ENCODE assay signal across 1 cellular context in the genomic region with DNA sequence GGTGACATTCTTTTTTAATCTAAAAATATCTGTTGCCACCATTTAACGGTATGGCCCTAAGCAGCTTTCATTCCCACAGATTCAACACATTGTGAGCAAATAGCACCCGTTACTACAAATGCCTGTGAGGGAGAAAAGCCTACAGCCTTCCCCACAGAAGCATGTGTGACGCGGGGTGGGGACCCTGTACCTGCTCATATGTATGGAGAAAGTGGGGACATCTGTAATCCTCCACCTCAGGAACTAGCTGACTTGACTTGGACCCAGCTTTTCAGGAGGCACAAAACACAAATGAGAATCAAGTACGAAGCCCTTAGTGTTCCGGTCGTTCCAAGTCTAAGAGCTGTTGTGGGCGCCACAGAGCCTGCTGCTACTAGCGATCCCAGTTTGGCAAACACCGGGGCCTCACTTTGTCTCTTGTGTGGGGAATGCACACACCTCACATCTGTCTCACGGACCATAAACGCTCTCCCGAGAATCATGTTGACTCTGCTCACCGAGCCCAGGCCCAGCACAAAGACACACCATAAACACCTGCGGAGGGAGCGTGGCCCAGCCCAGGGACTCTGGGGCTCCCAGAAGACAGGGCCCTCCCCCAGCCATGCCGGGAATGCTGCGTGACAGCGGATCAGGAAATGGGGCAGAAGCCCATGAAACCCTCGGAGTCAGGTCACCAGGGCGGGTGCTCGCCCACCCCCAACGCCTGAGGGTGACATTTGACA.
TF ChIP-seq lines count a peak whose summit lies in the region.

No MANE protein-coding gene starts in this region.

TF ChIP-seq in K562, 482 proteins besides CTCF, POLR2A, EP300 and RAD21:
- no peak for TF ChIP-seq ZNF644 (tag; IDR thresholded peaks at IDR 0.05; ENCODE audit: low read depth)
- no peak for TF ChIP-seq ZNF311 (CRISPR knock-in tag; IDR thresholded peaks at IDR 0.05)
- no peak for TF ChIP-seq MIER1 (IDR thresholded peaks at IDR 0.05; ENCODE audit: low read depth)
- no peak for TF ChIP-seq RAD51 (IDR thresholded peaks at IDR 0.05; ENCODE audit: borderline replicate concordance, low read depth)
- no peak for TF ChIP-seq SMAD4 (CRISPR knock-in tag; conservative IDR thresholded peaks at IDR 0.05)
- no peak for TF ChIP-seq RUNX1 (IDR thresholded peaks at IDR 0.05; ENCODE audit: low read depth)
- no peak for TF ChIP-seq L3MBTL2 (IDR thresholded peaks at IDR 0.05)
- no peak for TF ChIP-seq NR2C2 (CRISPR knock-in tag; IDR thresholded peaks at IDR 0.05)
- TF ChIP-seq NR2C2 (tag; IDR thresholded peaks at IDR 0.05) = no peak
- no peak for TF ChIP-seq ELK3 (CRISPR knock-in tag; IDR thresholded peaks at IDR 0.05)
- TF ChIP-seq ZNF347 (CRISPR knock-in tag; IDR thresholded peaks at IDR 0.05; ENCODE audit: low read depth) = no peak
- no peak for TF ChIP-seq KAT2B (IDR thresholded peaks at IDR 0.05; ENCODE audit: low read depth, low read length)
- TF ChIP-seq, protein P1, sequence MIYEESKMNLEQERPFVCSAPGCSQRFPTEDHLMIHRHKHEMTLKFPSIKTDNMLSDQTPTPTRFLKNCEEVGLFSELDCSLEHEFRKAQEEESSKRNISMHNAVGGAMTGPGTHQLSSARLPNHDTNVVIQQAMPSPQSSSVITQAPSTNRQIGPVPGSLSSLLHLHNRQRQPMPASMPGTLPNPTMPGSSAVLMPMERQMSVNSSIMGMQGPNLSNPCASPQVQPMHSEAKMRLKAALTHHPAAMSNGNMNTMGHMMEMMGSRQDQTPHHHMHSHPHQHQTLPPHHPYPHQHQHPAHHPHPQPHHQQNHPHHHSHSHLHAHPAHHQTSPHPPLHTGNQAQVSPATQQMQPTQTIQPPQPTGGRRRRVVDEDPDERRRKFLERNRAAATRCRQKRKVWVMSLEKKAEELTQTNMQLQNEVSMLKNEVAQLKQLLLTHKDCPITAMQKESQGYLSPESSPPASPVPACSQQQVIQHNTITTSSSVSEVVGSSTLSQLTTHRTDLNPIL (CRISPR knock-in tag; IDR thresholded peaks at IDR 0.05) = no peak
